In the genomic region with DNA sequence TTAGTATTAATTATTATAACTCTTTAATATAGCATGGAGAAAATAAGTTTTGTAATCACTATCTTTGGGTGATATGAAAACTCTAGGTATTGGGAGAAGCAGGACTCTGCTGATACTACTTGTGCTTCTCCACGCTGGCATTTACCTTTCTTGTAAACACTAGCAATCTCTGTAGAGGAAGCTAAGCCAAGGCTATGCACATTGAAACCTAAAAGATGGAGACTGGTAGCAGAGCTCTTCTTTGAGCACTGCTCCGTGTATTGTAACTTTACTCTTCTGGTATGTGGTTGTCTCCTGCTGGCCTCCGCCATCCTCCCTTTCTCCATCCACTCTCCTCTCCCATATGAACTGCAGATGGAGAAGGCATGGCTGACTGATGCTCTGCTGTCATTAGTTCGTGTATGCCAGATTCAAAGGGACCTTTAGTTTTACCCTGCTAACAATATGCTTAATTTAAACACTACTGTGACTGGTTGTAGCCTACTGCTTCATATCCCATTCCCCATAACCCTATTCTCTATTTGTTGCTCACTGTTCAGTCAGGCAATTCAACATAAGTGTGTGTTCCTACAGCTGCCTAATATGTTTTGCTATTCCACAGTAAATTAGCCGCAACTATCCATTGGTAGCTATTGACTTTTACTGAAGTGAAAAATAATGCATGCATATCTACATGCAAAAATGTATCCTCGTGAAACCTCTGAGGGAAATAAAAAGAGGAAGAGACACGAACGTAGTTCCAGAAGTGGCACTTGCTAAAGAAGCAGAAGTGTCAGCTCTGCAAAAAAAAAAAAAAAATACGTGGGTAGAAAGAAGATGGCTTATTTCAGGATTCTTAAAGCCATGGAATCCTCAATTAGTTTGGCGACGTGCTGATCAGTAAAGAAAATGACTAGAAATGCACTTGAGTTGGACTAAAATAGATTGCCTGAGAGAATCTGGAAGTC, we compare ENCODE assay signal across 21 cellular contexts. TPM values are rescaled to one million over a fixed set of nuclear protein-coding genes. Genes with fewer than 3 reads are reported as not detected.
DNase-seq lines count a peak whose midpoint lies in the region; ATAC-seq and FAIRE-seq lines count a peak whose summit lies in the region.
"Had no signal": no experiment of that assay in that cellular context is flagged by ENCODE, and none has a peak within 500 bp of the region (broad histone marks: within the 10 kb centered on the region; RNA-seq: fewer than 3 reads in every experiment).

No MANE protein-coding gene starts in this region.

- no peaks in the 10 kb centered on the region for H3K27me3 ChIP-seq in mesenchymal stem cell (ENCODE audit: control insufficient read depth in 1 of 2, insufficient read depth in 1 of 2, low read length in 2 of 2)
- H3K27me3 ChIP-seq: BLaER1, right atrium auricular region, stomach had no signal

- H2BK15ac ChIP-seq in mesenchymal stem cell (ENCODE audit: low read depth, poor library complexity, severe bottlenecking) = no peak overlapping the region

- H3K79me1 ChIP-seq in mesenchymal stem cell (replicated peaks; ENCODE audit: low read length, poor library complexity, severe bottlenecking) = no peaks in the 10 kb centered on the region

- H3K9me3 ChIP-seq in mesenchymal stem cell (ENCODE audit: control insufficient read depth, low read length) = no peaks in the 10 kb centered on the region
- H3K9me3 ChIP-seq: BLaER1, heart left ventricle, right atrium auricular region, stomach had no signal

- no peak overlapping the region for H2BK5ac ChIP-seq in mesenchymal stem cell (ENCODE audit: low read depth, low read length, poor library complexity, severe bottlenecking)

- no peaks in the 10 kb centered on the region for H3K4me1 ChIP-seq in mesenchymal stem cell (ENCODE audit: control insufficient read depth, insufficient read depth, low read depth, low read length)
- H3K4me1 ChIP-seq: BLaER1, right atrium auricular region, stomach had no signal

- no peak overlapping the region for H3K14ac ChIP-seq in mesenchymal stem cell (ENCODE audit: low read length in 2 of 2)

- H3K9ac ChIP-seq in mesenchymal stem cell (ENCODE audit: low read length) = no peak overlapping the region
- H3K9ac ChIP-seq: BLaER1, KMS-11 had no signal

- no peak overlapping the region for H3K4ac ChIP-seq in mesenchymal stem cell (ENCODE audit: low read depth in 1 of 2, low read length in 2 of 2)

- no peak overlapping the region for H4K91ac ChIP-seq in mesenchymal stem cell (ENCODE audit: low read length)

- H2AFZ ChIP-seq in mesenchymal stem cell (ENCODE audit: low read depth, low read length) = no peak overlapping the region

- no peaks in the 10 kb centered on the region for H3K36me3 Mint-ChIP-seq in memory B cell
- H3K36me3 Mint-ChIP-seq in activated naive CD4-positive, alpha-beta T cell treated with anti-CD3 and anti-CD28 coated beads, Interleukin-2, amount 10 ng/mL, durations not matched to agents 7 days and 5 days = no peaks in the 10 kb centered on the region
- H3K36me3 Mint-ChIP-seq: activated naive CD4-positive, alpha-beta T cell treated with anti-CD3 and anti-CD28 coated beads, Interleukin-2, amount 50 U/mL, for 24 hours had no signal

- peaks cover 2% of the 10 kb centered on the region for H3K27me3 Mint-ChIP-seq in memory B cell
- H3K27me3 Mint-ChIP-seq in activated naive CD4-positive, alpha-beta T cell treated with anti-CD3 and anti-CD28 coated beads, Interleukin-2, amount 10 ng/mL, durations not matched to agents 7 days and 5 days = no peaks in the 10 kb centered on the region

- CTCF ChIA-PET in activated naive CD4-positive, alpha-beta T cell treated with anti-CD3 and anti-CD28 coated beads, Interleukin-2, amount 10 ng/mL, durations not matched to agents 7 days and 5 days (lab: Charles Lee) = interaction anchor here (0.6 kb wide), 1 partner anchor 1268 kb away, joined by 3 read pairs; no protein-coding TSS in a partner anchor

- H2AK5ac ChIP-seq in mesenchymal stem cell (ENCODE audit: low read length, severe bottlenecking) = no peak overlapping the region

- no peak overlapping the region for H3K4me2 ChIP-seq in mesenchymal stem cell (ENCODE audit: low read length, poor library complexity, severe bottlenecking)
- H3K4me2 ChIP-seq: BLaER1, KMS-11 had no signal

- no peak overlapping the region for H3K18ac ChIP-seq in mesenchymal stem cell (ENCODE audit: low read depth in 1 of 2, low read length in 2 of 2)

- H3K23ac ChIP-seq in mesenchymal stem cell (ENCODE audit: low read length in 2 of 2) = no peak overlapping the region

- H4K8ac ChIP-seq in mesenchymal stem cell (ENCODE audit: low read length) = no peak overlapping the region

- peak overlapping the region; percentile 51 for H3K27ac Mint-ChIP-seq in memory B cell
- H3K27ac Mint-ChIP-seq in activated naive CD4-positive, alpha-beta T cell treated with anti-CD3 and anti-CD28 coated beads, Interleukin-2, amount 10 ng/mL, durations not matched to agents 7 days and 5 days = no peak overlapping the region
- H3K27ac Mint-ChIP-seq: activated naive CD4-positive, alpha-beta T cell treated with anti-CD3 and anti-CD28 coated beads, Interleukin-2, amount 50 U/mL, for 24 hours had no signal

- no peak overlapping the region for H3K4me3 ChIP-seq in mesenchymal stem cell (ENCODE audit: insufficient read depth in 1 of 2, low read depth in 1 of 2, low read length in 2 of 2)
- H3K4me3 ChIP-seq: BLaER1, right atrium auricular region, stomach had no signal

- peaks cover 2% of the 10 kb centered on the region for H3K9me3 Mint-ChIP-seq in memory B cell
- H3K9me3 Mint-ChIP-seq in activated naive CD4-positive, alpha-beta T cell treated with anti-CD3 and anti-CD28 coated beads, Interleukin-2, amount 10 ng/mL, durations not matched to agents 7 days and 5 days = no peaks in the 10 kb centered on the region
- H3K9me3 Mint-ChIP-seq: activated naive CD4-positive, alpha-beta T cell treated with anti-CD3 and anti-CD28 coated beads, Interleukin-2, amount 50 U/mL, for 24 hours; central memory CD8-positive, alpha-beta T cell had no signal

- no peak overlapping the region for H3K27ac ChIP-seq in mesenchymal stem cell (ENCODE audit: low read length, poor library complexity, severe bottlenecking)
- H3K27ac ChIP-seq: BLaER1, KMS-11, right atrium auricular region, stomach, VCaP had no signal

- H2BK120ac ChIP-seq in mesenchymal stem cell (ENCODE audit: low read depth, low read length) = no peak overlapping the region

- no peak overlapping the region for H2BK12ac ChIP-seq in mesenchymal stem cell (ENCODE audit: low read length in 2 of 2)

- ATAC-seq in GM18868 (IDR thresholded peaks at IDR 0.05; ENCODE audit: unreplicated experiment) = peak; percentile 68
- peak; percentile 63 for ATAC-seq in GM21786 (IDR thresholded peaks at IDR 0.05; ENCODE audit: unreplicated experiment)
- ATAC-seq in memory B cell (ENCODE audit: low read depth) = peak; percentile 94
- ATAC-seq: heart left ventricle, left colon had no signal

- WGBS in mesenchymal stem cell = 79% methylated on average over 8 of the region's 11 CpGs

- H3K36me3 ChIP-seq in mesenchymal stem cell (ENCODE audit: control insufficient read depth in 1 of 2, insufficient read depth in 2 of 2, low read depth in 1 of 2, low read length in 2 of 2) = no peaks in the 10 kb centered on the region
- H3K36me3 ChIP-seq: BLaER1, heart left ventricle, right atrium auricular region, stomach had no signal

- peak overlapping the region; percentile 67 for H3K4me3 Mint-ChIP-seq in memory B cell
- no peak overlapping the region for H3K4me3 Mint-ChIP-seq in activated naive CD4-positive, alpha-beta T cell treated with anti-CD3 and anti-CD28 coated beads, Interleukin-2, amount 10 ng/mL, durations not matched to agents 7 days and 5 days
- H3K4me3 Mint-ChIP-seq: activated naive CD4-positive, alpha-beta T cell treated with anti-CD3 and anti-CD28 coated beads, Interleukin-2, amount 50 U/mL, for 24 hours; central memory CD8-positive, alpha-beta T cell had no signal

- peak; percentile 6 to 43 for DNase-seq in NOMO-1 (lab: John Stamatoyannopoulos, UW; ENCODE audit: unreplicated experiment in 2 of 2)
- DNase-seq in memory B cell (ENCODE audit: low spot score in 2 of 2) = peak in 1 of 2 donors; percentile 29
- DNase-seq in mesenchymal stem cell = no peak
- no peak for DNase-seq in activated naive CD4-positive, alpha-beta T cell treated with anti-CD3 and anti-CD28 coated beads, Interleukin-2, amount 10 ng/mL, durations not matched to agents 7 days and 5 days
- no peak for DNase-seq in cerebellum (ENCODE audit: low spot score)
- DNase-seq in HTR-8/SVneo (ENCODE audit: insufficient read length, low spot score) = no peak
- DNase-seq: DMS79 treated with DMSO at 0.1 percent for 48 hours; heart left ventricle; left colon; NCI-H187 treated with DMSO at 0.1 percent for 48 hours; Right ventricle myocardium superior; stimulated activated CD4-positive, alpha-beta T cell treated with anti-CD3 and anti-CD28 coated beads, Interleukin-4, amount 100 ng/mL, for 4 hours; stomach had no signal

- H3K4me1 Mint-ChIP-seq in memory B cell = peaks cover 24% of the 10 kb centered on the region
- no peaks in the 10 kb centered on the region for H3K4me1 Mint-ChIP-seq in activated naive CD4-positive, alpha-beta T cell treated with anti-CD3 and anti-CD28 coated beads, Interleukin-2, amount 10 ng/mL, durations not matched to agents 7 days and 5 days
- H3K4me1 Mint-ChIP-seq: activated naive CD4-positive, alpha-beta T cell treated with anti-CD3 and anti-CD28 coated beads, Interleukin-2, amount 50 U/mL, for 24 hours; central memory CD8-positive, alpha-beta T cell had no signal

- FAIRE-seq in HTR-8/SVneo (lab: Jason Lieb, UNC) = no peak

RNA-seq across cellular contexts. Expression of gene CCSER1, which starts 55.6 kb away (rescaled TPM):
- polyA plus RNA-seq in mesenchymal stem cell (2013, experiment 1 of 2) = 0.01 TPM
- polyA plus RNA-seq in mesenchymal stem cell (2013, experiment 2 of 2) = 0.04 TPM
- total RNA-seq in cerebellum = 200 TPM

Comparison
In these comparisons a context has a peak if more than half of its experiments do, and no peak if none do; other contexts are left out.
1. DNase-seq: peak in NOMO-1 (2 of 2); none in mesenchymal stem cell (single experiment), activated naive CD4-positive, alpha-beta T cell treated with anti-CD3 and anti-CD28 coated beads, Interleukin-2, amount 10 ng/mL, durations not matched to agents 7 days and 5 days (single experiment), cerebellum (single experiment) and HTR-8/SVneo (single experiment).
2. Peak in every context shown above with its lines, with median percentiles within 50 percentile points of each other: ATAC-seq.